ENCODE assay signal across 17 cellular contexts in genomic region chr2:192025607-192026006, GRCh38.
DNase-seq lines count a peak whose midpoint lies in the region; ATAC-seq and TF ChIP-seq lines count a peak whose summit lies in the region.
"Had no signal": no experiment of that assay in that cellular context is flagged by ENCODE, and none has a peak within 500 bp of the region (broad histone marks: within the 10 kb centered on the region; RNA-seq: fewer than 3 reads in every experiment).

No MANE protein-coding gene starts in this region.

- in situ Hi-C loops in brain microvascular endothelial cell (cut with HindIII; ENCODE audit: low pct_ligation_motif_present, low sequenced_read_pairs) = no loop called here

- WGBS in right cardiac atrium = 64% methylated on average over 4 of the region's 4 CpGs

- H3K27me3 ChIP-seq in left ventricle myocardium inferior (ENCODE audit: low read depth) (no peaks in the 10 kb centered on the region), right cardiac atrium (ENCODE audit: control insufficient read depth, insufficient read depth) (no peaks in the 10 kb centered on the region), brain microvascular endothelial cell (replicated peaks) (no peaks in the 10 kb centered on the region), neuron (ENCODE audit: insufficient read depth, low read length) (no peaks in the 10 kb centered on the region), vagina (no peaks in the 10 kb centered on the region)

- no peaks in the 10 kb centered on the region for H3K9me3 ChIP-seq in left ventricle myocardium inferior (replicated peaks)
- H3K9me3 ChIP-seq in right cardiac atrium (ENCODE audit: control insufficient read depth, low read length) = no peaks in the 10 kb centered on the region
- H3K9me3 ChIP-seq in neuron (ENCODE audit: low read length) = no peaks in the 10 kb centered on the region
- H3K9me3 ChIP-seq in vagina = no peaks in the 10 kb centered on the region
- H3K9me3 ChIP-seq: A549 had no signal

- H2AFZ ChIP-seq in neuron (ENCODE audit: low read depth, low read length) = peak overlapping the region; percentile 13

- intact Hi-C loops in left ventricle myocardium inferior (cut with micrococcal nuclease) = no loop called here
- intact Hi-C loops in right cardiac atrium (cut with DNase I) = no loop called here
- intact Hi-C loops in vagina (cut with DNase I) = no loop called here

- TF ChIP-seq CTCF in left ventricle myocardium inferior (IDR thresholded peaks at IDR 0.05; ENCODE audit: borderline replicate concordance) = peak; percentile 38
- peak; percentile 7 for TF ChIP-seq CTCF in brain microvascular endothelial cell (IDR thresholded peaks at IDR 0.05; ENCODE audit: low read depth, low read length, missing control alignments)
- TF ChIP-seq CTCF in vagina (IDR thresholded peaks at IDR 0.05) = no peak

- H3K4me1 ChIP-seq in left ventricle myocardium inferior = peaks cover 20% of the 10 kb centered on the region
- H3K4me1 ChIP-seq in right cardiac atrium (ENCODE audit: control insufficient read depth, insufficient read depth, low read length) = peaks cover 2% of the 10 kb centered on the region
- H3K4me1 ChIP-seq in neuron (ENCODE audit: insufficient read depth, low read length) = peaks cover 18% of the 10 kb centered on the region
- no peaks in the 10 kb centered on the region for H3K4me1 ChIP-seq in vagina
- H3K4me1 ChIP-seq: A549 had no signal

- H3K4me3 ChIP-seq in left ventricle myocardium inferior (peak overlapping the region; percentile 15), right cardiac atrium (ENCODE audit: low read length) (no peak overlapping the region), brain microvascular endothelial cell (ENCODE audit: low read depth, low read length) (no peak overlapping the region), neuron (ENCODE audit: low read length) (no peak overlapping the region), vagina (no peak overlapping the region)
- H3K4me3 ChIP-seq: A549 had no signal

- no peak for ATAC-seq in right cardiac atrium
- no peak for ATAC-seq in GM18909 (IDR thresholded peaks at IDR 0.05; ENCODE audit: poor library complexity, unreplicated experiment)
- ATAC-seq in GM19467 (IDR thresholded peaks at IDR 0.05; ENCODE audit: unreplicated experiment) = no peak
- ATAC-seq: A549 had no signal

- TF ChIP-seq POLR2A in vagina (IDR thresholded peaks at IDR 0.05) = no peak

- H3K36me3 ChIP-seq in left ventricle myocardium inferior = no peaks in the 10 kb centered on the region
- no peaks in the 10 kb centered on the region for H3K36me3 ChIP-seq in brain microvascular endothelial cell (replicated peaks)
- H3K36me3 ChIP-seq in neuron (ENCODE audit: insufficient read depth, low read length) = no peaks in the 10 kb centered on the region
- H3K36me3 ChIP-seq in vagina = no peaks in the 10 kb centered on the region

- H3K27ac ChIP-seq in left ventricle myocardium inferior (replicated peaks) (peak overlapping the region; percentile 78), right cardiac atrium (ENCODE audit: low read length) (no peak overlapping the region), brain microvascular endothelial cell (no peak overlapping the region), vagina (peak overlapping the region; percentile 2)
- H3K27ac ChIP-seq: A549 had no signal

- DNase-seq in left ventricle myocardium inferior (no peak), right cardiac atrium (no peak), brain microvascular endothelial cell (no peak), vagina (ENCODE audit: extremely low spot score in 2 of 2) (no peak), midbrain (lab: John Stamatoyannopoulos, UW) (no peak)
- DNase-seq: C1 segment of cervical spinal cord, DMS79 treated with DMSO at 0.1 percent for 48 hours, KG1, NCI-H1048, NCI-H1436 treated with DMSO at 0.1 percent for 48 hours, NCI-H2081 treated with DMSO at 0.1 percent for 48 hours, NCI-H524 treated with DMSO at 0.1 percent for 48 hours, SHP77 had no signal

Comparison
In these comparisons a context has a peak if more than half of its experiments do, and no peak if none do; other contexts are left out.
1. H3K27ac ChIP-seq: peak in left ventricle myocardium inferior (single experiment) and vagina (single experiment); none in right cardiac atrium (single experiment) and brain microvascular endothelial cell (single experiment).
2. CTCF ChIP-seq: peak in left ventricle myocardium inferior (single experiment) and brain microvascular endothelial cell (single experiment); none in vagina (0 of 3).